Comparison of ENCODE assay signal across 21 cellular contexts in the genomic region with DNA sequence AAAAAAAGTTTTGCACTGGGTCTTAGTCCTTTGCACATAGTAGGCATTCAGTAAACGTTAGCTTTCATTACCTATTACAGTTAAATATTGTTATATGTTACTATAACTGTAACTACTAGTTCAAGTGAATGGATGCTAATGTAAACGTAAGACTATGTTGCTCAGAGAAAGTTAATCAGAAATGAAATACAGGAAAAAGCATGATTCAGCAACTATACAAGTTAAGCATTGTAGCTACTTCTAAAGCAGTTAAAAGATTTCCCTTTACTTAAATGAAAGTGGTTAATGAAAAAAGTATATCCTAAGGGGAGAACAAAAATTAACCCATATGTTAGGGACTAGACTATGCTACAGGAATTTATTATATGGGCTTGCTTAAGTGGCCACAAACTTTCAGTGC.
"Had no signal": no experiment of that assay in that cellular context is flagged by ENCODE, and none has a peak within 500 bp of the region (broad histone marks: within the 10 kb centered on the region; RNA-seq: fewer than 3 reads in every experiment).

No MANE protein-coding gene starts in this region.

- H3K4me3 ChIP-seq: cardiac muscle cell had no signal

- DNase-seq: activated CD4-positive, alpha-beta T cell treated with anti-CD3 and anti-CD28 coated beads for 1 hour; activated CD4-positive, alpha-beta T cell treated with anti-CD3 and anti-CD28 coated beads, Interleukin-2, amount 10 ng/mL, durations not matched to agents 24 days and 14 days; activated CD4-positive, alpha-beta T cell treated with anti-CD3 and anti-CD28 coated beads, Interleukin-2, amount 50 U/mL, for 48 hours; activated CD8-positive, alpha-beta memory T cell treated with anti-CD3 and anti-CD28 coated beads, Interleukin-2, amount 10 ng/mL, durations not matched to agents 7 days and 5 days; activated effector memory CD4-positive, alpha-beta T cell treated with Interleukin-2 at 50 U/mL for 16 hours; activated naive CD4-positive, alpha-beta T cell treated with Interleukin-2 at 50 U/mL for 16 hours; activated naive CD8-positive, alpha-beta T cell treated with anti-CD3 and anti-CD28 coated beads, Interleukin-2, amount 50 U/mL, for 24 hours; activated T-cell treated with anti-CD3 and anti-CD28 coated beads, Interleukin-2, amount 50 U/mL, for 24 hours; brain microvascular endothelial cell; NCI-H1105 treated with DMSO at 0.1 percent for 48 hours; NCI-H1436 treated with DMSO at 0.1 percent for 48 hours; NCI-H187; NCI-H2081; NCI-H510A treated with DMSO at 0.1 percent for 48 hours; PC-3; SIG-M5; T-helper 17 cell; T-helper 9 cell had no signal

- H3K27me3 ChIP-seq: brain microvascular endothelial cell, cardiac muscle cell had no signal

- H3K36me3 ChIP-seq: brain microvascular endothelial cell, cardiac muscle cell had no signal

- H3K27ac ChIP-seq: brain microvascular endothelial cell, cardiac muscle cell had no signal

- ATAC-seq: activated CD8-positive, alpha-beta memory T cell treated with anti-CD3 and anti-CD28 coated beads, Interleukin-2, amount 10 ng/mL, durations not matched to agents 7 days and 5 days; activated naive CD4-positive, alpha-beta T cell treated with anti-CD3 and anti-CD28 coated beads, Interleukin-2, amount 50 U/mL, for 72 hours; activated naive CD8-positive, alpha-beta T cell treated with anti-CD3 and anti-CD28 coated beads, Interleukin-2, amount 50 U/mL, for 24 hours; PC-3; T-helper 17 cell; WTC11 had no signal
